8 cellular contexts compared by ENCODE assay signal in genomic region chr21:25790122-25790951, GRCh38. TPM values are rescaled to one million over a fixed set of nuclear protein-coding genes. Genes with fewer than 3 reads are reported as not detected.
DNase-seq lines count a peak whose midpoint lies in the region; ATAC-seq and TF ChIP-seq lines count a peak whose summit lies in the region.

No MANE protein-coding gene starts in this region.

- DNase-seq in DND-41, result peak; percentile 16
- DNase-seq in SK-N-DZ (ENCODE audit: low spot score), result peak; percentile 68
- DNase-seq in dorsolateral prefrontal cortex, result peak in 1 of 10 donors; percentile 34
- no peak for DNase-seq in mesothelial cell of epicardium (ENCODE audit: low spot score in 2 of 2, unreplicated experiment in 2 of 2)
- no peak for DNase-seq in activated gamma-delta T cell (lab: John Stamatoyannopoulos, UW)

- no peaks in the 10 kb centered on the region for H3K9me3 Mint-ChIP-seq in mesothelial cell of epicardium

- no peaks in the 10 kb centered on the region for H3K27me3 Mint-ChIP-seq in mesothelial cell of epicardium (ENCODE audit: low read depth)

- peak overlapping the region; percentile 74 for H2AFZ ChIP-seq in DND-41 (ENCODE audit: low read depth, low read length)

- H3K36me3 ChIP-seq in DND-41 (ENCODE audit: insufficient read depth, low read length) (no peaks in the 10 kb centered on the region), KOPT-K1 (ENCODE audit: insufficient read depth, low read length) (no peaks in the 10 kb centered on the region), urinary bladder (ENCODE audit: insufficient read depth) (no peaks in the 10 kb centered on the region)

- H3K27ac Mint-ChIP-seq in mesothelial cell of epicardium, result peak overlapping the region; percentile 73

- H3K4me3 Mint-ChIP-seq in mesothelial cell of epicardium, result peak overlapping the region; percentile 43

- H3K4me1 Mint-ChIP-seq in mesothelial cell of epicardium, result peaks cover 12% of the 10 kb centered on the region

- peak overlapping the region; percentile 42; the same call in 1 of the 2 replicates for H3K27ac ChIP-seq in DND-41 (ENCODE audit: low read length)
- peak overlapping the region; percentile 16 for H3K27ac ChIP-seq in KOPT-K1 (ENCODE audit: low read depth, low read length, poor library complexity, severe bottlenecking)
- peak overlapping the region in 50 of 59 donors; percentile 17 to 86 (median 66) for H3K27ac ChIP-seq in dorsolateral prefrontal cortex
- no peak overlapping the region for H3K27ac ChIP-seq in urinary bladder (ENCODE audit: low read depth)

- H3K9ac ChIP-seq in DND-41 (ENCODE audit: low read depth, low read length), result no peak overlapping the region

- H3K9me3 ChIP-seq in DND-41 (ENCODE audit: insufficient read depth, low read length, severe bottlenecking), result no peaks in the 10 kb centered on the region
- no peaks in the 10 kb centered on the region for H3K9me3 ChIP-seq in KOPT-K1 (ENCODE audit: insufficient read depth, low read length, poor library complexity, severe bottlenecking)

- H4K20me1 ChIP-seq in DND-41 (ENCODE audit: insufficient read depth, low read length), result no peaks in the 10 kb centered on the region

- peak; percentile 73 for ATAC-seq in DND-41 (ENCODE audit: insufficient read depth, low read depth)
- ATAC-seq in GM21360 (IDR thresholded peaks at IDR 0.05; ENCODE audit: unreplicated experiment), result peak; percentile 85

- intact Hi-C loops in dorsolateral prefrontal cortex (cut with DNase I), result loop anchor here (5.0 to 10.0 kb wide), 2 partner anchors 394 to 927 kb away; no protein-coding TSS in a partner anchor

- 8% methylated on average over 7 of the region's 7 CpGs for WGBS in urinary bladder

- peak; percentile 62 for TF ChIP-seq CTCF in DND-41 (IDR thresholded peaks at IDR 0.05; ENCODE audit: borderline replicate concordance, extremely low read depth, low read length, poor library complexity, severe bottlenecking)
- peak in 55 of 56 donors; percentile 29 to 78 (median 59) for TF ChIP-seq CTCF in dorsolateral prefrontal cortex (IDR thresholded peaks at IDR 0.05 in 54 of 56, conservative IDR thresholded peaks at IDR 0.05 in 2 of 56; ENCODE audit: low read depth in 1 of 56, partially characterized antibody in 56 of 56)
- TF ChIP-seq CTCF in mesothelial cell of epicardium (IDR thresholded peaks at IDR 0.05; ENCODE audit: unreplicated experiment), result no peak

- H3K4me3 ChIP-seq in DND-41 (ENCODE audit: low read depth in 1 of 2, low read length in 2 of 2), result no peak overlapping the region
- H3K4me3 ChIP-seq in dorsolateral prefrontal cortex, result peak overlapping the region; percentile 3 to 70 (median 51)
- peak overlapping the region; percentile 37 for H3K4me3 ChIP-seq in urinary bladder (ENCODE audit: low read depth, low read length)

- peak overlapping the region; percentile 42; the same call in 1 of the 2 replicates for H3K4me2 ChIP-seq in DND-41 (ENCODE audit: insufficient read depth, low read length)

- peaks cover 10% of the 10 kb centered on the region for H3K4me1 ChIP-seq in DND-41 (ENCODE audit: insufficient read depth, low read length)
- no peaks in the 10 kb centered on the region for H3K4me1 ChIP-seq in urinary bladder (ENCODE audit: insufficient read depth)

- H3K79me2 ChIP-seq in DND-41 (ENCODE audit: insufficient read depth, low read length), result no peaks in the 10 kb centered on the region

- H3K36me3 Mint-ChIP-seq in mesothelial cell of epicardium, result no peaks in the 10 kb centered on the region

- H3K27me3 ChIP-seq in DND-41 (ENCODE audit: insufficient read depth, low read length, poor library complexity) (no peaks in the 10 kb centered on the region), dorsolateral prefrontal cortex (no peaks in the 10 kb centered on the region)

RNA-seq across cellular contexts. Expression of gene GABPA, which starts 55.6 kb away (rescaled TPM):
- 20.4 and 24.4 TPM in 2 replicates for polyA plus RNA-seq in SK-N-DZ (2014; cell fraction: cytosol; rRNA removed)
- polyA plus RNA-seq in SK-N-DZ (2014; cell fraction: nucleus; rRNA removed), result 30.6 and 32.8 TPM in 2 replicates
- 10 to 100 TPM; 10.8 to 26.2 (median 17.9) TPM for total RNA-seq in dorsolateral prefrontal cortex
- 28.0 to 30.9 TPM (median 30.0 TPM) in 3 replicates for total RNA-seq in mesothelial cell of epicardium
- total RNA-seq in urinary bladder, result 75.9 TPM
- polyA plus RNA-seq in urinary bladder, result 16.3 TPM

RNA-seq across cellular contexts. Expression of gene ATP5PF, which starts 55.6 kb away (rescaled TPM):
- polyA plus RNA-seq in SK-N-DZ (2014; cell fraction: cytosol; rRNA removed), result 159 and 171 TPM in 2 replicates
- polyA plus RNA-seq in SK-N-DZ (2014; cell fraction: nucleus; rRNA removed), result 124 and 139 TPM in 2 replicates
- 100 to 1,000 TPM in 107 of 120 experiments, 10 to 100 TPM in 13; 62.6 to 169 (median 131) TPM for total RNA-seq in dorsolateral prefrontal cortex
- 101 to 109 TPM (median 105 TPM) in 3 replicates for total RNA-seq in mesothelial cell of epicardium
- 71.3 TPM for total RNA-seq in urinary bladder
- 276 TPM for polyA plus RNA-seq in urinary bladder

Comparison
In these comparisons a context has a peak if more than half of its experiments do, and no peak if none do; other contexts are left out.
1. DNase-seq: peak in DND-41 (single experiment) and SK-N-DZ (single experiment); none in mesothelial cell of epicardium (0 of 2) and activated gamma-delta T cell (single experiment).
2. H3K4me3 ChIP-seq: peak in dorsolateral prefrontal cortex (59 of 59) and urinary bladder (single experiment); none in DND-41 (0 of 2).